Comparison of ENCODE assay signal across 15 cellular contexts in the genomic region with DNA sequence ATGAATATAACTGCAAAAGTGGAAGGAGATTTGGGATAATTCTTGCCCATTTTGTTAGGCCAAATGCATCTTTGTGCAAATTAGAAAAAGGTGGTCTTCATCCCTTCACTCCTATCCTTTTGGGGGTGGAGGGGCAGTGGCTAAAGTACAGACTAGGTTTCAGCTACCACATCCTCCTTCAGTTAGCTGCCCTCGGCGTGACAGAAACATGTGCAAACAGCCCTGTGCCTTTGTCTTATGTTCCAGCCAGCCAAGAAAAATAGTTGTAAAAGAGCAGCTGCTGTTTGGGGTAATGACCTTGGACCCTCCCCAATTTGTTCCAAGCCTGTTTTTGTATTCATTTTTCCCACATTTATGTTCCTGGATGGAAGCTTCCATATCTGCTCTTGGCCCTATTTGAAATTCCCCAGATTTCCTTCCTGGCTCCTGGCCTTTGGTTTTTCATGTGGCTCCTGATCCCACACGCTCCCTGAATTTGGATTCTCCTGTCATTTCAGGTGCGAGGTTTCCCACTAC. TPM values are rescaled to one million over a fixed set of nuclear protein-coding genes. Genes with fewer than 3 reads are reported as not detected.
DNase-seq lines count a peak whose midpoint lies in the region; ATAC-seq and TF ChIP-seq lines count a peak whose summit lies in the region.
"Had no signal": no experiment of that assay in that cellular context is flagged by ENCODE, and none has a peak within 500 bp of the region (broad histone marks: within the 10 kb centered on the region; RNA-seq: fewer than 3 reads in every experiment).

No MANE protein-coding gene starts in this region.

- H3K4me1 ChIP-seq in Caco-2 (peaks cover 36% of the 10 kb centered on the region), mucosa of descending colon (ENCODE audit: low read depth) (peaks cover 22% of the 10 kb centered on the region)
- peaks cover 4% of the 10 kb centered on the region for H3K4me1 ChIP-seq in CD8-positive, alpha-beta T cell (ENCODE audit: insufficient read depth, low read length)

- in situ Hi-C loops in GM13977 (cut with MboI; ENCODE audit: low pct_unique_long_range_greater_than_20kb, low sequenced_read_pairs, unreplicated experiment) = no loop called here

- H3K4me3 Mint-ChIP-seq in Caco-2 (ENCODE audit: unreplicated experiment) = no peak overlapping the region
- no peak overlapping the region for H3K4me3 Mint-ChIP-seq in CD8-positive, alpha-beta T cell

- H3K4me3 ChIP-seq in Caco-2 (ENCODE audit: low read depth, low read length) = no peak overlapping the region
- H3K4me3 ChIP-seq in mucosa of descending colon = no peak overlapping the region
- no peak overlapping the region for H3K4me3 ChIP-seq in CD8-positive, alpha-beta T cell (ENCODE audit: low read depth, low read length)
- H3K4me3 ChIP-seq: GM12878 had no signal

- no peaks in the 10 kb centered on the region for H3K9me3 Mint-ChIP-seq in Caco-2 (ENCODE audit: unreplicated experiment)
- H3K9me3 Mint-ChIP-seq in CD8-positive, alpha-beta T cell = no peaks in the 10 kb centered on the region
- H3K9me3 Mint-ChIP-seq: HFFc6 had no signal

- BruUV-seq in Caco-2 (replicated peaks; lab: Mats Ljungman, UMichigan) = no TSS peak

- H3K27me3 Mint-ChIP-seq in Caco-2 (ENCODE audit: insufficient read depth, unreplicated experiment) = no peaks in the 10 kb centered on the region
- peaks cover 3% of the 10 kb centered on the region for H3K27me3 Mint-ChIP-seq in CD8-positive, alpha-beta T cell (ENCODE audit: low read depth)

- H3K36me3 ChIP-seq in Caco-2 (ENCODE audit: control insufficient read depth, insufficient read depth, low read length) (no peaks in the 10 kb centered on the region), mucosa of descending colon (ENCODE audit: low read depth) (no peaks in the 10 kb centered on the region)
- H3K36me3 ChIP-seq in CD8-positive, alpha-beta T cell (ENCODE audit: insufficient read depth, low read length) = no peaks in the 10 kb centered on the region

- no peak overlapping the region for H3K27ac ChIP-seq in CD8-positive, alpha-beta T cell (ENCODE audit: low read depth, low read length)

- peak overlapping the region; percentile 79 for H3K27ac Mint-ChIP-seq in Caco-2 (ENCODE audit: unreplicated experiment)
- no peak overlapping the region for H3K27ac Mint-ChIP-seq in CD8-positive, alpha-beta T cell
- H3K27ac Mint-ChIP-seq: HFFc6 had no signal

- TF ChIP-seq CTCF in Caco-2 (IDR thresholded peaks at IDR 0.05; ENCODE audit: insufficient read depth in 1 of 2, low read depth in 1 of 2, low read length in 1 of 2, severe bottlenecking in 1 of 2, unreplicated experiment in 1 of 2) = no peak
- TF ChIP-seq CTCF in mucosa of descending colon (IDR thresholded peaks at IDR 0.05) = no peak
- TF ChIP-seq CTCF in GM13977 (IDR thresholded peaks at IDR 0.05; ENCODE audit: extremely low read depth, insufficient read depth, missing control alignments) = no peak
- no peak for TF ChIP-seq CTCF in CD8-positive, alpha-beta T cell (IDR thresholded peaks at IDR 0.05)

- no peak for DNase-seq in Caco-2
- peak; percentile 71 for DNase-seq in NCI-H1417 treated with DMSO at 0.1 percent for 48 hours (lab: John Stamatoyannopoulos, UW)
- DNase-seq in SHP77 treated with DMSO at 0.1 percent for 48 hours (lab: John Stamatoyannopoulos, UW) = peak; percentile 94
- DNase-seq in mucosa of descending colon = no peak
- no peak for DNase-seq in GM13977 (ENCODE audit: low spot score)
- DNase-seq in CD8-positive, alpha-beta T cell = no peak
- DNase-seq: activated CD8-positive, alpha-beta memory T cell treated with anti-CD3 and anti-CD28 coated beads, Interleukin-2, amount 50 U/mL, for 4 hours; anterior cingulate cortex; HFFc6; hypothalamus; Kasumi-1 had no signal

- H3K9me3 ChIP-seq in Caco-2 = no peaks in the 10 kb centered on the region
- H3K9me3 ChIP-seq in mucosa of descending colon = no peaks in the 10 kb centered on the region
- H3K9me3 ChIP-seq in CD8-positive, alpha-beta T cell (ENCODE audit: low read length) = no peaks in the 10 kb centered on the region

- intact Hi-C loops in Caco-2 (cut with micrococcal nuclease; ENCODE audit: unreplicated experiment) (no loop called here), mucosa of descending colon (cut with DNase I, micrococcal nuclease) (no loop called here)
- intact Hi-C loops in CD8-positive, alpha-beta T cell (cut with DNase I, micrococcal nuclease) = no loop called here

- H3K36me3 Mint-ChIP-seq in Caco-2 (ENCODE audit: insufficient read depth, unreplicated experiment) = no peaks in the 10 kb centered on the region
- H3K36me3 Mint-ChIP-seq in CD8-positive, alpha-beta T cell = no peaks in the 10 kb centered on the region

- H3K27me3 ChIP-seq in Caco-2 (replicated peaks; ENCODE audit: control insufficient read depth, insufficient read depth, low read length) = no peaks in the 10 kb centered on the region
- no peaks in the 10 kb centered on the region for H3K27me3 ChIP-seq in CD8-positive, alpha-beta T cell (ENCODE audit: insufficient read depth, low read length)

- POLR2A ChIA-PET in Caco-2 (lab: Charles Lee) = interaction anchor here (0.6 to 3.0 kb wide), 2 partner anchors 12 to 116 kb away, joined by 3 to 30 read pairs; no protein-coding TSS in a partner anchor
- POLR2A ChIA-PET in CD8-positive, alpha-beta T cell (lab: Charles Lee) = no interaction called here

- peak; percentile 49 for ATAC-seq in mucosa of descending colon
- ATAC-seq in GM19395 (IDR thresholded peaks at IDR 0.05; ENCODE audit: unreplicated experiment) = no peak
- ATAC-seq in CD8-positive, alpha-beta T cell = no peak
- no peak for ATAC-seq in GM21717 (IDR thresholded peaks at IDR 0.05; ENCODE audit: unreplicated experiment)
- ATAC-seq: GM12878 had no signal

- CTCF ChIA-PET in Caco-2 (lab: Charles Lee) = interaction anchor here (0.8 kb wide), 1 partner anchor 12 kb away, joined by 3 read pairs; no protein-coding TSS in a partner anchor
- CTCF ChIA-PET in CD8-positive, alpha-beta T cell (lab: Charles Lee) = no interaction called here

- H3K4me1 Mint-ChIP-seq in Caco-2 (ENCODE audit: low read depth, unreplicated experiment) = peaks cover 54% of the 10 kb centered on the region
- H3K4me1 Mint-ChIP-seq in CD8-positive, alpha-beta T cell (ENCODE audit: low read depth) = peaks cover 17% of the 10 kb centered on the region

RNA-seq across cellular contexts. Expression of a gene that starts 8.3 kb away (rescaled TPM):
- total RNA-seq in Caco-2 (2022) = 67.4 and 72.3 TPM in 2 replicates
- 10 to 100 TPM; 55.3 to 74.3 (median 56.4) TPM for total RNA-seq in mucosa of descending colon
- total RNA-seq in CD8-positive, alpha-beta T cell = 100 to 1,000 TPM; 118 to 125 TPM
- total RNA-seq: OCI-LY7 had no signal

Comparison
In these comparisons a context has a peak if more than half of its experiments do, and no peak if none do; other contexts are left out.
1. DNase-seq: peak in NCI-H1417 treated with DMSO at 0.1 percent for 48 hours (single experiment) and SHP77 treated with DMSO at 0.1 percent for 48 hours (single experiment); none in Caco-2 (0 of 2), mucosa of descending colon (0 of 3), GM13977 (single experiment) and CD8-positive, alpha-beta T cell (0 of 7).